Comparison of ENCODE assay signal across 8 cellular contexts in genomic region chr7:117072620-117073118, GRCh38.
A peak's percentile ranks its signal among the peaks of the same experiment; 100 is the strongest.
DNase-seq lines count a peak whose midpoint lies in the region; ATAC-seq and TF ChIP-seq lines count a peak whose summit lies in the region.

No MANE protein-coding gene starts in this region.

- no peak overlapping the region for H3K4me3 ChIP-seq in mucosa of stomach (ENCODE audit: low read length)

- H3K4me1 ChIP-seq in mucosa of stomach (ENCODE audit: control insufficient read depth, insufficient read depth, low read length): peaks cover 11% of the 10 kb centered on the region

- DNase-seq in CD14-positive monocyte (ENCODE audit: low spot score) (peak; percentile 49), NCI-H1105 treated with DMSO at 0.1 percent for 48 hours (lab: John Stamatoyannopoulos, UW) (peak; percentile 95), cerebellum (ENCODE audit: low spot score) (peak; percentile 75), NCI-H187 treated with DMSO at 0.1 percent for 48 hours (lab: John Stamatoyannopoulos, UW) (no peak), foreskin melanocyte (no peak)

- H3K9me3 Mint-ChIP-seq in CD14-positive monocyte: peaks cover 3 to 14% (median 8%) of the 10 kb centered on the region in 7 donors

- no peaks in the 10 kb centered on the region for H3K27me3 Mint-ChIP-seq in CD14-positive monocyte (ENCODE audit: low read depth in 3 of 3)

- no peaks in the 10 kb centered on the region for H3K27me3 ChIP-seq in mucosa of stomach (ENCODE audit: control insufficient read depth, insufficient read depth, low read length)

- H3K4me3 Mint-ChIP-seq in CD14-positive monocyte: peak overlapping the region; percentile 70 to 95

- peaks cover 0 to 3% of the 10 kb centered on the region in 2 donors for H3K36me3 Mint-ChIP-seq in CD14-positive monocyte

- H3K9me3 ChIP-seq in mucosa of stomach (ENCODE audit: control insufficient read depth, low read length): no peaks in the 10 kb centered on the region

- TF ChIP-seq CTCF in CD14-positive monocyte (IDR thresholded peaks at IDR 0.05): no peak

- no peaks in the 10 kb centered on the region for H3K36me3 ChIP-seq in mucosa of stomach (ENCODE audit: control insufficient read depth, insufficient read depth, low read length)

- ATAC-seq in GM21619 (IDR thresholded peaks at IDR 0.05; ENCODE audit: unreplicated experiment): no peak
- no peak for ATAC-seq in GM19452 (IDR thresholded peaks at IDR 0.05; ENCODE audit: unreplicated experiment)

- H3K4me1 Mint-ChIP-seq in CD14-positive monocyte: peaks cover 31% of the 10 kb centered on the region

- H3K9ac ChIP-seq in mucosa of stomach (ENCODE audit: low read length): peak overlapping the region; percentile 15

- H3K27ac Mint-ChIP-seq in CD14-positive monocyte: peak overlapping the region in 3 of 7 donors; percentile 2 to 63 (median 58)

- intact Hi-C loops in CD14-positive monocyte (cut with micrococcal nuclease): no loop called here

Comparison
In these comparisons a context has a peak if more than half of its experiments do, and no peak if none do; other contexts are left out.
1. DNase-seq: peak in CD14-positive monocyte (single experiment), NCI-H1105 treated with DMSO at 0.1 percent for 48 hours (single experiment) and cerebellum (single experiment); none in NCI-H187 treated with DMSO at 0.1 percent for 48 hours (single experiment) and foreskin melanocyte (single experiment).